In the genomic region with DNA sequence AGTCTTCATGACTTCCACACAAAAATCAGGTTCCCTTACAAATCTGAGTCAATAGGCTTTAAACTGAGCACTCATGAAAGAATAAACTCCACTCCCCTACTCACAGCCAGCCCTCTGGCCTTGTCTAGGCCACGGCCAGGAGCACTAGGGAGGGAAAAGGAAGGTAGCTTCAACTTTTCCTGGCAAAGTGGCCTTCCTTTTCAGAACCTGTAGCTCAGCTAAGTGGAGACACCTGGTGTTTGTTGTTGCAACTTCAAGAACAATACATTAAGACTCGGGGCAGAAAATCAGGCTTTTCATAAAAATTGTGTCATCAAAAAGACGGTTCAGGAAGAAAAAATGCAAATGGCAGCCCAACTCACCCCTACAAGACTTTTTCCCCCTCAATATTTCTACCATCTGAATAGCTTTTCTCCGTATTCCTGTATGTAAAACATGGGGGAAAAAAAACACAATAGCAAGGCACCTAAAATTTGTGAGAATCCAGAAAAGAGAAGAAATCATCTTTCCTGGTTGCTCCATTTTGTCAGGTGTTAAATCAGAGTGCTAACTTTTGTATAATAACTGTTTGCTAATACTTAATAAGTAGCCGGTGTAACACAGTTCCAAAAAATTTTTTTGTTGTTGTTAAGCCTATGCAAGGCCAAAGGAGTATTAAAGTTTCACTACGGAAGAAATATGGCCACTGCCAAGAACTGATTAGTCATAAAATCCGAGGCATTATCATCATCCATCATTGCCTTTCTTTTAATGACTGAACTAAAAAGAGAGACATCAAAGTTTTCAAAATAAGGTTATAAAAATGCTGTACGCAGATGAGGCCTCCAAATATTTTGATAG, we compare ENCODE assay signal across 8 cellular contexts.
DNase-seq lines count a peak whose midpoint lies in the region; ATAC-seq, FAIRE-seq and TF ChIP-seq lines count a peak whose summit lies in the region.

No MANE protein-coding gene starts in this region.

- intact Hi-C loops in breast epithelium (cut with DNase I; ENCODE audit: low total_unique reads) = no loop called here

- ATAC-seq in GM21360 (IDR thresholded peaks at IDR 0.05; ENCODE audit: unreplicated experiment) = no peak

- peak; percentile 66 for FAIRE-seq in GM12891 (lab: Jason Lieb, UNC)

- H3K79me2 ChIP-seq in Loucy (ENCODE audit: insufficient read depth, low read length) = no peaks in the 10 kb centered on the region

- H2AFZ ChIP-seq in Loucy (ENCODE audit: low read length) = peak overlapping the region; percentile 68

- no peak for TF ChIP-seq POLR2A in GM12891 (IDR thresholded peaks at IDR 0.05; ENCODE audit: low read depth, low read length)
- no peak for TF ChIP-seq POLR2A in breast epithelium (IDR thresholded peaks at IDR 0.05)

- peak overlapping the region; percentile 76 to 79 for H3K27ac ChIP-seq in breast epithelium

- no peaks in the 10 kb centered on the region for H3K27me3 ChIP-seq in Loucy (ENCODE audit: insufficient read depth, low read length, poor library complexity, severe bottlenecking)
- H3K27me3 ChIP-seq in breast epithelium = no peaks in the 10 kb centered on the region

- no peak overlapping the region for H3K4me2 ChIP-seq in Loucy (ENCODE audit: low read depth, low read length, poor library complexity, severe bottlenecking)

- TF ChIP-seq CTCF in Loucy (conservative IDR thresholded peaks at IDR 0.05; ENCODE audit: low read length) = peak; percentile 75
- peak in 2 of 3 donors; percentile 32 to 38 for TF ChIP-seq CTCF in breast epithelium (IDR thresholded peaks at IDR 0.05)

- DNase-seq in AG20443 (ENCODE audit: low spot score) = peak; percentile 30
- DNase-seq in GM12891 (ENCODE audit: insufficient read length, low spot score) = peak; percentile 10
- DNase-seq in breast epithelium (ENCODE audit: low spot score in 2 of 2) = no peak
- DNase-seq in medulla oblongata (ENCODE audit: extremely low spot score) = peak; percentile 14
- DNase-seq in retina = no peak
- DNase-seq in GOT3 (lab: John Stamatoyannopoulos, UW) = no peak

- peaks cover 46% of the 10 kb centered on the region for H3K4me1 ChIP-seq in Loucy (ENCODE audit: insufficient read depth, low read length, poor library complexity, severe bottlenecking)
- H3K4me1 ChIP-seq in breast epithelium = peaks cover 0 to 16% of the 10 kb centered on the region in 2 donors

- no peaks in the 10 kb centered on the region for H3K9me2 ChIP-seq in Loucy (replicated peaks; ENCODE audit: low read depth, low read length)

- no peak overlapping the region for H3K9ac ChIP-seq in Loucy (ENCODE audit: low read depth, low read length, poor library complexity, severe bottlenecking)

- H3K9me3 ChIP-seq in Loucy (ENCODE audit: insufficient read depth, low read depth, low read length) = no peaks in the 10 kb centered on the region
- no peaks in the 10 kb centered on the region for H3K9me3 ChIP-seq in breast epithelium

- H4K20me1 ChIP-seq in Loucy (ENCODE audit: insufficient read depth, low read length, poor library complexity, severe bottlenecking) = no peaks in the 10 kb centered on the region

- 0 out of 2 replicates have a peak, but pooled peaks cover 7% of the 10 kb centered on the region for H3F3A ChIP-seq in Loucy (ENCODE audit: low read depth)

- H3K4me3 ChIP-seq in Loucy (ENCODE audit: low read length, poor library complexity, severe bottlenecking) (no peak overlapping the region), breast epithelium (no peak overlapping the region)

- H3K36me3 ChIP-seq in Loucy (ENCODE audit: insufficient read depth, low read length) = no peaks in the 10 kb centered on the region
- no peaks in the 10 kb centered on the region for H3K36me3 ChIP-seq in breast epithelium

TF ChIP-seq in GM12891, 5 proteins besides CTCF, POLR2A, EP300 and RAD21:
- no peak for TF ChIP-seq PAX5 (IDR thresholded peaks at IDR 0.05; ENCODE audit: insufficient read depth, low read length, severe bottlenecking)
- TF ChIP-seq POU2F2 (IDR thresholded peaks at IDR 0.05; ENCODE audit: low read depth, low read length) = no peak
- TF ChIP-seq SPI1 (IDR thresholded peaks at IDR 0.05; ENCODE audit: low read depth, low read length) = no peak
- no peak for TF ChIP-seq POLR2AphosphoS5 (IDR thresholded peaks at IDR 0.05; ENCODE audit: low read depth, low read length)
- TF ChIP-seq TAF1 (IDR thresholded peaks at IDR 0.05; ENCODE audit: low read depth, low read length) = no peak
TF ChIP-seq in GM12891: peak in this region for 0.

Comparison
In these comparisons a context has a peak if more than half of its experiments do, and no peak if none do; other contexts are left out.
1. DNase-seq: peak in AG20443 (single experiment), GM12891 (single experiment) and medulla oblongata (single experiment); none in breast epithelium (0 of 2), retina (single experiment) and GOT3 (single experiment).